Comparison of ENCODE assay signal across 1 cellular context in genomic region chr15:66711260-66711659, GRCh38.
TF ChIP-seq lines count a peak whose summit lies in the region.

No MANE protein-coding gene starts in this region.

TF ChIP-seq in HEK293, 187 proteins besides CTCF, POLR2A, EP300 and RAD21 (continued from another document):
- TF ChIP-seq TCF7L2 (IDR thresholded peaks at IDR 0.05; ENCODE audit: borderline replicate concordance, low read depth, low read length), result no peak
